8 cellular contexts compared by ENCODE assay signal in the genomic region with DNA sequence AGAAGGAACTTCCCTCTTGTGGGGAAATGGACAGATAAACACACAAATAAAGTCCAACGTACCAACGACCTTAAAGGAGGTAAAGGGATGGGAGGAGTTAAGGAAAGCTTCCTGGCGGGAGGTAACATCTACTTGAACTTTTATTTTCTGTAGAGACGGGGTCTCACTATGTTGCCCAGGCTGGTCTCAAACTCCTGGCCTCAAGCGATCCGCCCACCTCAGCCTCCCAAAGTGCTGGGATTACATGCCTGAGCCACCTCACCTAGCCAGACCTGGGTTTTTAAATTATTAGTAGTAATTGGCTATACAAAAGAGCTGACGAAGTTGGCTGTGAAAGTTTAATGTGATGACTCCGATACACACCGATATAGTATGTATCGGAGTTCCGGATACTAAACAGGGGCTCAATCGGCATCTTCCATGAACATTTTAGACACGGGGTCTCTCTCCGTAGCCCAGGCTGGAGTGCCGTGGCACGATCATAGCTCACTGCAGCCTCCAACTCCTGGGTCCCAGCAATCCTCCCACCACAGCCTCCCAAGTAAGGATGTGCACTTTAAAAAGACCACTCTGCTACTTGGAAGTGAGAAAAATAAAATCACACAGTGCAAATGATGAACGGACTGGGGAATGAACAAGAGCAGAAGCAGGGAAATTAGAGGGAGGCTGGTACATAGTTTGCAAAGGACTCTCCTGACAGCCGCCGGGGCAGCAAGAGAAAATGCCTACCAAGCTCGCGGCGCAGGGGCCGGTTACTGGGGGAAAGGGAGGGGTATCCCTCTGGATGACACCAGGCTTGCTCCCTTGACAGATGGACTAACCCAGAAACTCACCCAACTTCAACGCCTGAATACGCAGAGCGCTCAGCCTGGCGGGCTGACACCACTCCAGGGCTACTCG. TPM values are rescaled to one million over a fixed set of nuclear protein-coding genes. Genes with fewer than 3 reads are reported as not detected.
A peak's percentile ranks its signal among the peaks of the same experiment; 100 is the strongest.
DNase-seq lines count a peak whose midpoint lies in the region; ATAC-seq and TF ChIP-seq lines count a peak whose summit lies in the region.

No MANE protein-coding gene starts in this region.

- H3K4me3 Mint-ChIP-seq in activated B cell treated with CpG ODN at 0.5 μM for 24 hours: peak overlapping the region; percentile 90

- ATAC-seq in activated B cell treated with CpG ODN at 0.5 μM for 24 hours (ENCODE audit: low read depth): no peak
- no peak for ATAC-seq in HG03354 (IDR thresholded peaks at IDR 0.05; ENCODE audit: poor library complexity, severe bottlenecking, unreplicated experiment)

- 8 to 16% (median 13%) methylated on average over 21 to 28 of the region's 28 CpGs for WGBS in stomach, 5 donors

- POLR2A ChIA-PET in activated B cell treated with CpG ODN at 0.5 μM for 24 hours (lab: Charles Lee): interaction anchor here (0.6 to 5.8 kb wide), 9 partner anchors 10 to 544 kb away, joined by 3 to 59 read pairs (median 4); a partner anchor contains a TSS

- peak overlapping the region; percentile 99 to 100 (median 99) for H3K27ac ChIP-seq in stomach

- H3K4me1 Mint-ChIP-seq in activated B cell treated with CpG ODN at 0.5 μM for 24 hours: peaks cover 29% of the 10 kb centered on the region

- in situ Hi-C loops in GM13977 (cut with MboI; ENCODE audit: low pct_unique_long_range_greater_than_20kb, low sequenced_read_pairs, unreplicated experiment): no loop called here

- H3K27me3 ChIP-seq in iPS-15b (ENCODE audit: control insufficient read depth, insufficient read depth, low read length) (peaks cover 21% of the 10 kb centered on the region), stomach (no peaks in the 10 kb centered on the region)

- H3K4me1 ChIP-seq in iPS-15b (ENCODE audit: control insufficient read depth, insufficient read depth, low read length) (no peaks in the 10 kb centered on the region), stomach (peaks cover 17 to 52% (median 35%) of the 10 kb centered on the region in 4 donors)

- no peaks in the 10 kb centered on the region for H3K9me3 Mint-ChIP-seq in activated B cell treated with CpG ODN at 0.5 μM for 24 hours

- no peak for TF ChIP-seq POLR2A in stomach (IDR thresholded peaks at IDR 0.05)

- H3K27me3 Mint-ChIP-seq in activated B cell treated with CpG ODN at 0.5 μM for 24 hours: no peaks in the 10 kb centered on the region

- H3K9ac ChIP-seq in iPS-15b (ENCODE audit: low read depth, low read length): peak overlapping the region; percentile 0

- peaks cover 30% of the 10 kb centered on the region for H3K36me3 Mint-ChIP-seq in activated B cell treated with CpG ODN at 0.5 μM for 24 hours (ENCODE audit: low read depth)

- peak overlapping the region; percentile 64 for H3K4me3 ChIP-seq in iPS-15b (ENCODE audit: low read depth, low read length)
- H3K4me3 ChIP-seq in stomach: peak overlapping the region; percentile 81 to 93 (median 84)

- DNase-seq in NCI-H1694 (lab: John Stamatoyannopoulos, UW) (peak; percentile 81), NCI-H1694 treated with DMSO at 0.1 percent for 48 hours (lab: John Stamatoyannopoulos, UW) (no peak), activated B cell treated with CpG ODN at 0.5 μM for 24 hours (no peak), stomach (no peak), GM13977 (ENCODE audit: low spot score) (no peak), AML-193 (lab: John Stamatoyannopoulos, UW) (no peak)

- H3K27ac Mint-ChIP-seq in activated B cell treated with CpG ODN at 0.5 μM for 24 hours: peak overlapping the region; percentile 85

- no peak for TF ChIP-seq CTCF in activated B cell treated with CpG ODN at 0.5 μM for 24 hours (IDR thresholded peaks at IDR 0.05)
- TF ChIP-seq CTCF in stomach (IDR thresholded peaks at IDR 0.05): no peak
- TF ChIP-seq CTCF in GM13977 (IDR thresholded peaks at IDR 0.05; ENCODE audit: extremely low read depth, insufficient read depth, missing control alignments): no peak

- no peak for TF ChIP-seq EP300 in stomach (IDR thresholded peaks at IDR 0.05)

- CTCF ChIA-PET in activated B cell treated with CpG ODN at 0.5 μM for 24 hours (lab: Charles Lee): no interaction called here

- H3K9me3 ChIP-seq in iPS-15b (ENCODE audit: control insufficient read depth, insufficient read depth, low read length) (no peaks in the 10 kb centered on the region), stomach (no peaks in the 10 kb centered on the region)

- intact Hi-C loops in activated B cell treated with CpG ODN at 0.5 μM for 24 hours (cut with micrococcal nuclease): loop anchor here (1.0 to 2.0 kb wide), 6 partner anchors 13 to 728 kb away; a partner anchor contains a TSS
- intact Hi-C loops in stomach (cut with DNase I; ENCODE audit: low total_unique reads): no loop called here

- H3K36me3 ChIP-seq in iPS-15b (ENCODE audit: control insufficient read depth, insufficient read depth, low read length) (peaks cover under 1% of the 10 kb centered on the region), stomach (peaks cover 10 to 37% (median 29%) of the 10 kb centered on the region in 4 donors)

RNA-seq across cellular contexts. Expression of a gene that starts 1.0 kb away (rescaled TPM):
- total RNA-seq in activated B cell treated with CpG ODN at 0.5 μM for 24 hours (62.0 and 62.6 TPM in 2 replicates), stomach (100 to 1,000 TPM in 1 of 5 donors, 10 to 100 TPM in 3, 1 to 10 TPM in 1; 9.0 to 105 (median 76.1) TPM)
- 10 to 100 TPM; 39.1 to 75.6 (median 54.7) TPM for polyA plus RNA-seq in stomach

RNA-seq across cellular contexts. Expression of a gene that starts 21.9 kb away (rescaled TPM):
- total RNA-seq in activated B cell treated with CpG ODN at 0.5 μM for 24 hours (26.1 and 33.5 TPM in 2 replicates), stomach (100 to 1,000 TPM in 1 of 5 donors, 10 to 100 TPM in 3, 1 to 10 TPM in 1; 1.2 to 176 (median 43.0) TPM)
- 10 to 100 TPM in 1 of 3 donors, 1 to 10 TPM in 2; 8.9 to 11.8 (median 9.5) TPM for polyA plus RNA-seq in stomach

RNA-seq across cellular contexts. Expression of a gene that starts 34.4 kb away (rescaled TPM):
- total RNA-seq in activated B cell treated with CpG ODN at 0.5 μM for 24 hours (53.6 and 59.1 TPM in 2 replicates), stomach (100 to 1,000 TPM in 1 of 5 donors, 10 to 100 TPM in 4; 43.0 to 210 (median 52.2) TPM)
- 10 to 100 TPM in 2 of 3 donors, 1 to 10 TPM in 1; 8.9 to 18.9 (median 14.4) TPM for polyA plus RNA-seq in stomach
